ENCODE assay signal across 18 cellular contexts in the genomic region with DNA sequence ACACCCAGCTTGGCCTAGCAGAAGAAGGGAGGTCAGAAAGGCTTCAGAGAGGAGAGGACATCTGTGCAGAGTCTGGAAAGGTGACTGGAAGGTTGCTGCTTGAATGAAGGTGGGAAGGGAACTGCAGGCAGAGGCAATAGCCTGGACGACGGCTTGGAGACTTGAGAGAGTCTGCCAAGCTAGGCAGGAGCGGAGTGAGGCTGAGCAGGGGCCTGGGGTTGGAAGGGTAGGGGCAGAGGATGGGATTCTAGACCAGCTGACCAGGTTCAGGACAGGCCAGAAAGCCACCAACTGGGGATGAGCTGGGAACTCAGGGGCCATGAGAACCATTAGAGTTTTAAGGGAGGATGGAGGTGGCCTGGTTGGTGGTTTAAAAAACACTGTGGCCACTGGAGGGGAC. TPM values are rescaled to one million over a fixed set of nuclear protein-coding genes. Genes with fewer than 3 reads are reported as not detected.
DNase-seq lines count a peak whose midpoint lies in the region; ATAC-seq and TF ChIP-seq lines count a peak whose summit lies in the region.
"Had no signal": no experiment of that assay in that cellular context is flagged by ENCODE, and none has a peak within 500 bp of the region (broad histone marks: within the 10 kb centered on the region; RNA-seq: fewer than 3 reads in every experiment).

No MANE protein-coding gene starts in this region.

- TF ChIP-seq CTCF in heart right ventricle (IDR thresholded peaks at IDR 0.05) (no peak), transverse colon (IDR thresholded peaks at IDR 0.05) (no peak), OCI-LY7 (conservative IDR thresholded peaks at IDR 0.05; ENCODE audit: low read length) (no peak)
- no peak for TF ChIP-seq CTCF in CD8-positive, alpha-beta T cell (IDR thresholded peaks at IDR 0.05)

- H3K9me2 ChIP-seq in OCI-LY7 (ENCODE audit: insufficient read depth, low read length), result no peaks in the 10 kb centered on the region

- H4K20me1 ChIP-seq in OCI-LY7 (ENCODE audit: insufficient read depth, low read length), result no peaks in the 10 kb centered on the region

- peaks cover 37% of the 10 kb centered on the region for H3K4me1 Mint-ChIP-seq in CD8-positive, alpha-beta T cell (ENCODE audit: low read depth)

- DNase-seq in Right ventricle myocardium inferior (ENCODE audit: missing footprints) (peak; percentile 58), left cardiac atrium (no peak), heart right ventricle (no peak), neuronal stem cell (ENCODE audit: low spot score) (no peak), transverse colon (no peak), OCI-LY7 (ENCODE audit: low spot score) (no peak)
- no peak for DNase-seq in CD8-positive, alpha-beta T cell
- DNase-seq: activated gamma-delta T cell treated with Interleukin-2 at 50 U/mL for 16 hours; H7; MG63; natural killer cell; NCI-H187 treated with DMSO at 0.1 percent for 48 hours; NCI-H510A treated with DMSO at 0.1 percent for 48 hours; stimulated activated CD4-positive, alpha-beta T cell treated with anti-CD3 and anti-CD28 coated beads, Interleukin-4, amount 100 ng/mL, for 24 hours had no signal

- H2BK12ac ChIP-seq in neuronal stem cell (ENCODE audit: low read length), result no peak overlapping the region

- no peak for ATAC-seq in Right ventricle myocardium inferior
- ATAC-seq in left cardiac atrium, result no peak
- ATAC-seq in heart right ventricle, result peak in 3 of 8 donors; percentile 0
- no peak for ATAC-seq in GM19351 (IDR thresholded peaks at IDR 0.05; ENCODE audit: unreplicated experiment)
- ATAC-seq in CD8-positive, alpha-beta T cell, result no peak
- ATAC-seq: left lobe of liver, natural killer cell, sciatic nerve had no signal

- H3K9ac ChIP-seq in neuronal stem cell (ENCODE audit: low read depth, low read length, poor library complexity), result peak overlapping the region; percentile 17

- no peak overlapping the region for H3K4ac ChIP-seq in neuronal stem cell (ENCODE audit: low read length)

- H4K91ac ChIP-seq in neuronal stem cell (ENCODE audit: low read depth, low read length, poor library complexity), result no peak overlapping the region

- H3K4me3 Mint-ChIP-seq in CD8-positive, alpha-beta T cell, result no peak overlapping the region
- H3K4me3 Mint-ChIP-seq: natural killer cell had no signal

- H3K14ac ChIP-seq in neuronal stem cell (ENCODE audit: low read length), result no peak overlapping the region

- peak overlapping the region; percentile 72 to 99 (median 94) for H3K27ac ChIP-seq in heart right ventricle
- no peak overlapping the region for H3K27ac ChIP-seq in neuronal stem cell (replicated peaks; ENCODE audit: low read length)
- H3K27ac ChIP-seq in transverse colon, result peak overlapping the region; percentile 56 to 79 (median 78)
- no peak overlapping the region for H3K27ac ChIP-seq in CD8-positive, alpha-beta T cell (ENCODE audit: low read depth, low read length)
- no peak overlapping the region for H3K27ac ChIP-seq in OCI-LY7 (ENCODE audit: low read depth, low read length, poor library complexity, severe bottlenecking)
- H3K27ac ChIP-seq: SJSA1 had no signal

- peak overlapping the region in 9 of 10 donors; percentile 36 to 59 (median 54) for H3K4me3 ChIP-seq in heart right ventricle
- H3K4me3 ChIP-seq in neuronal stem cell (ENCODE audit: low read length in 2 of 2), result no peak overlapping the region
- H3K4me3 ChIP-seq in transverse colon, result no peak overlapping the region
- no peak overlapping the region for H3K4me3 ChIP-seq in CD8-positive, alpha-beta T cell (ENCODE audit: low read depth, low read length)
- H3K4me3 ChIP-seq in OCI-LY7 (ENCODE audit: low read depth, low read length, poor library complexity, severe bottlenecking), result no peak overlapping the region
- H3K4me3 ChIP-seq: MG63, SJSA1 had no signal

- intact Hi-C loops in Right ventricle myocardium inferior (cut with DNase I) (loop anchor here (5.0 kb wide), 1 partner anchor 68 kb away; the partner anchor contains the start of gene PDK2), left cardiac atrium (cut with DNase I) (loop anchor here in 1 of 2 donors (10.0 kb wide), 1 partner anchor 51 kb away; no protein-coding TSS in a partner anchor), heart right ventricle (cut with DNase I) (loop anchor here in 3 of 10 donors (5.0 to 10.0 kb wide), 3 partner anchors 51 to 129 kb away; no protein-coding TSS in a partner anchor), transverse colon (cut with DNase I; ENCODE audit: low total_unique reads) (no loop called here), OCI-LY7 (cut with micrococcal nuclease; ENCODE audit: unreplicated experiment) (no loop called here)
- intact Hi-C loops in CD8-positive, alpha-beta T cell (cut with DNase I, micrococcal nuclease), result no loop called here

- TF ChIP-seq POLR2A in transverse colon (IDR thresholded peaks at IDR 0.05), result no peak

- no peak overlapping the region for H3K23ac ChIP-seq in neuronal stem cell (ENCODE audit: low read depth, low read length, poor library complexity)

- H3K36me3 Mint-ChIP-seq in CD8-positive, alpha-beta T cell, result no peaks in the 10 kb centered on the region
- H3K36me3 Mint-ChIP-seq: natural killer cell had no signal

- peaks cover 0 to 16% (median 0%) of the 10 kb centered on the region in 9 donors for H3K36me3 ChIP-seq in heart right ventricle
- H3K36me3 ChIP-seq in neuronal stem cell (replicated peaks in 1 of 2; ENCODE audit: control insufficient read depth in 2 of 2, insufficient read depth in 2 of 2, low read length in 2 of 2), result no peaks in the 10 kb centered on the region
- H3K36me3 ChIP-seq in transverse colon, result no peaks in the 10 kb centered on the region
- no peaks in the 10 kb centered on the region for H3K36me3 ChIP-seq in CD8-positive, alpha-beta T cell (ENCODE audit: insufficient read depth, low read length)
- no peaks in the 10 kb centered on the region for H3K36me3 ChIP-seq in OCI-LY7 (ENCODE audit: insufficient read depth, low read length)
- H3K36me3 ChIP-seq: MG63, SJSA1 had no signal

- TF ChIP-seq EP300 in transverse colon (IDR thresholded peaks at IDR 0.05; ENCODE audit: low read depth), result no peak

- CTCF ChIA-PET in CD8-positive, alpha-beta T cell (lab: Charles Lee), result interaction anchor here (0.7 to 3.4 kb wide), 7 partner anchors 15 to 131 kb away, joined by 3 to 36 read pairs (median 3); partner anchors contain the start of gene PPP1R9B
- CTCF ChIA-PET in OCI-LY7 (lab: Charles Lee; ENCODE audit: unreplicated experiment), result no interaction called here

- H2BK5ac ChIP-seq in neuronal stem cell (ENCODE audit: low read length), result no peak overlapping the region

- no peaks in the 10 kb centered on the region for H3K27me3 ChIP-seq in heart right ventricle
- peaks cover 0 to 6% (median 0%) of the 10 kb centered on the region in 3 experiments for H3K27me3 ChIP-seq in neuronal stem cell (ENCODE audit: control insufficient read depth in 3 of 3, insufficient read depth in 3 of 3, low read depth in 1 of 3, low read length in 3 of 3)
- no peaks in the 10 kb centered on the region for H3K27me3 ChIP-seq in transverse colon
- no peaks in the 10 kb centered on the region for H3K27me3 ChIP-seq in CD8-positive, alpha-beta T cell (ENCODE audit: insufficient read depth, low read length)
- H3K27me3 ChIP-seq: MG63, SJSA1 had no signal

- H3K18ac ChIP-seq in neuronal stem cell (ENCODE audit: low read length), result no peak overlapping the region

- 54 to 61% methylated on average over 3 of the region's 3 CpGs for WGBS in heart right ventricle, 2 donors
- no CpG with 5 or more reads among the region's 3 CpGs for WGBS in neuronal stem cell (ENCODE audit: extremely low coverage in 2 of 2, insufficient read length in 2 of 2, insufficient replicate concordance in 1 of 2), 2 donors
- WGBS in transverse colon (ENCODE audit: low coverage in 1 of 2), 2 donors, result 81 to 84% methylated on average over 3 of the region's 3 CpGs

- peak overlapping the region; percentile 41 for H2BK15ac ChIP-seq in neuronal stem cell (ENCODE audit: low read length)

- no peak overlapping the region for H4K8ac ChIP-seq in neuronal stem cell (ENCODE audit: low read depth, low read length)

- H3K9me3 Mint-ChIP-seq in CD8-positive, alpha-beta T cell, result no peaks in the 10 kb centered on the region
- H3K9me3 Mint-ChIP-seq: natural killer cell had no signal

- H3K79me2 ChIP-seq in OCI-LY7 (ENCODE audit: insufficient read depth, low read depth, low read length), result no peaks in the 10 kb centered on the region

- no TSS peak for BruUV-seq in OCI-LY7 (replicated peaks; lab: Mats Ljungman, UMichigan)

- H3K9me3 ChIP-seq in heart right ventricle (no peaks in the 10 kb centered on the region), neuronal stem cell (replicated peaks in 1 of 2; ENCODE audit: control insufficient read depth in 2 of 2, insufficient read depth in 1 of 2, low read depth in 1 of 2, low read length in 2 of 2) (no peaks in the 10 kb centered on the region), transverse colon (no peaks in the 10 kb centered on the region), OCI-LY7 (ENCODE audit: low read length) (no peaks in the 10 kb centered on the region)
- no peaks in the 10 kb centered on the region for H3K9me3 ChIP-seq in CD8-positive, alpha-beta T cell (ENCODE audit: low read length)
- H3K9me3 ChIP-seq: MG63, SJSA1 had no signal

- peak overlapping the region; percentile 5 for H2AK5ac ChIP-seq in neuronal stem cell (ENCODE audit: low read depth, low read length)

- no peak overlapping the region for H3K27ac Mint-ChIP-seq in CD8-positive, alpha-beta T cell
- H3K27ac Mint-ChIP-seq: natural killer cell had no signal

- peaks cover 3% of the 10 kb centered on the region for H3K27me3 Mint-ChIP-seq in CD8-positive, alpha-beta T cell (ENCODE audit: low read depth)

- no peak overlapping the region for H2BK120ac ChIP-seq in neuronal stem cell (ENCODE audit: low read depth, low read length)

- H3K4me1 ChIP-seq in heart right ventricle (peaks cover 5 to 72% (median 25%) of the 10 kb centered on the region in 9 donors), neuronal stem cell (ENCODE audit: control insufficient read depth in 2 of 2, insufficient read depth in 1 of 2, low read depth in 1 of 2, low read length in 2 of 2) (peaks cover 9 to 11% of the 10 kb centered on the region in 2 donors), transverse colon (peaks cover 0 to 26% (median 14%) of the 10 kb centered on the region in 4 donors), OCI-LY7 (ENCODE audit: insufficient read depth, low read length, poor library complexity, severe bottlenecking) (peaks cover 40% of the 10 kb centered on the region)
- H3K4me1 ChIP-seq in CD8-positive, alpha-beta T cell (ENCODE audit: insufficient read depth, low read length), result peaks cover 40% of the 10 kb centered on the region

- POLR2A ChIA-PET in CD8-positive, alpha-beta T cell (lab: Charles Lee), result interaction anchor here (1.3 kb wide), 1 partner anchor 15 kb away, joined by 4 read pairs; the partner anchor contains the start of gene PPP1R9B
- POLR2A ChIA-PET in OCI-LY7 (lab: Charles Lee), result interaction anchor here (0.6 kb wide), 1 partner anchor 35 kb away, joined by 7 read pairs; no protein-coding TSS in a partner anchor

- no peaks in the 10 kb centered on the region for H3K79me1 ChIP-seq in neuronal stem cell (ENCODE audit: low read depth, low read length)

- in situ Hi-C loops in transverse colon (cut with MboI; ENCODE audit: low pct_ligation_motif_present in 1 of 4, low pct_unique_long_range_greater_than_20kb in 1 of 4, low sequenced_read_pairs in 3 of 4), result no loop called here

- H2AFZ ChIP-seq in neuronal stem cell (ENCODE audit: low read length) (peak overlapping the region; percentile 57), OCI-LY7 (ENCODE audit: low read length) (no peak overlapping the region)

- H3K4me2 ChIP-seq in neuronal stem cell (ENCODE audit: insufficient read depth, low read length, poor library complexity, severe bottlenecking) (no peak overlapping the region), OCI-LY7 (ENCODE audit: low read length) (no peak overlapping the region)

RNA-seq across cellular contexts. Expression of gene SGCA, which starts 0.3 kb away (rescaled TPM):
- total RNA-seq in Right ventricle myocardium inferior, result 151 TPM
- total RNA-seq in left cardiac atrium, result 100 to 1,000 TPM in 1 of 2 donors, 10 to 100 TPM in 1; 96.3 to 131 TPM
- 100 to 1,000 TPM; 136 to 204 (median 158) TPM for total RNA-seq in heart right ventricle
- 100 to 1,000 TPM; 137 to 314 TPM for polyA plus RNA-seq in heart right ventricle
- 0.57 TPM for polyA plus RNA-seq in neuronal stem cell (2013, experiment 1 of 2)
- 0.35 TPM for polyA plus RNA-seq in neuronal stem cell (2013, experiment 2 of 2)
- 10 to 100 TPM in 1 of 4 donors, 1 to 10 TPM in 3; 3.7 to 65.3 (median 7.6) TPM for total RNA-seq in transverse colon
- under 1 TPM in 1 of 2 experiments, not detected in 1; 0.25 TPM for total RNA-seq in CD8-positive, alpha-beta T cell
- 0.57 TPM in 1 of 2 replicates, not detected in the other for total RNA-seq in OCI-LY7 (2014; rRNA removed; shearing (Covaris generic))
- total RNA-seq in OCI-LY7 (2022), result 1.1 TPM in 1 of 2 replicates, not detected in the other
- total RNA-seq: natural killer cell had no signal

RNA-seq across cellular contexts. Expression of gene PPP1R9B, which starts 15.0 kb away (rescaled TPM):
- total RNA-seq in Right ventricle myocardium inferior (38.4 TPM), left cardiac atrium (10 to 100 TPM; 35.8 to 43.4 TPM), heart right ventricle (10 to 100 TPM; 17.3 to 45.4 (median 26.9) TPM), transverse colon (10 to 100 TPM; 19.0 to 29.9 (median 27.7) TPM), OCI-LY7 (2022) (73.9 and 87.0 TPM in 2 replicates)
- polyA plus RNA-seq in heart right ventricle, result 10 to 100 TPM; 22.4 to 42.7 TPM
- polyA plus RNA-seq in neuronal stem cell (2013, experiment 1 of 2), result 19.8 TPM
- 19.4 TPM for polyA plus RNA-seq in neuronal stem cell (2013, experiment 2 of 2)
- total RNA-seq in CD8-positive, alpha-beta T cell, result 10 to 100 TPM; 64.3 TPM
- 45.3 and 73.2 TPM in 2 replicates for total RNA-seq in OCI-LY7 (2014; rRNA removed; shearing (Covaris generic))

RNA-seq across cellular contexts. Expression of gene SAMD14, which starts 35.5 kb away (rescaled TPM):
- 1.7 TPM for total RNA-seq in Right ventricle myocardium inferior
- total RNA-seq in left cardiac atrium, result 1 to 10 TPM; 1.6 to 2.1 TPM
- total RNA-seq in heart right ventricle, result 1 to 10 TPM; 1.5 to 3.8 (median 1.9) TPM
- polyA plus RNA-seq in heart right ventricle, result 1 to 10 TPM; 1.9 to 3.8 TPM
- 31.6 TPM for polyA plus RNA-seq in neuronal stem cell (2013, experiment 1 of 2)
- 33.4 TPM for polyA plus RNA-seq in neuronal stem cell (2013, experiment 2 of 2)
- total RNA-seq in transverse colon, result 1 to 10 TPM in 1 of 4 donors, under 1 TPM in 2, not detected in 1; 0.14 to 1.8 (median 0.32) TPM
- total RNA-seq in CD8-positive, alpha-beta T cell, result under 1 TPM; 0.31 to 0.62 TPM
- not detected in 2 replicates for total RNA-seq in OCI-LY7 (2014; rRNA removed; shearing (Covaris generic))
- total RNA-seq in OCI-LY7 (2022), result 0.13 and 0.59 TPM in 2 replicates

RNA-seq across cellular contexts. Expression of gene COL1A1, which starts 36.0 kb away (rescaled TPM):
- 28.2 TPM for total RNA-seq in Right ventricle myocardium inferior
- total RNA-seq in left cardiac atrium, result 100 to 1,000 TPM; 106 to 151 TPM
- total RNA-seq in heart right ventricle, result 100 to 1,000 TPM in 1 of 10 donors, 10 to 100 TPM in 9; 31.7 to 455 (median 45.9) TPM
- polyA plus RNA-seq in heart right ventricle, result 10 to 100 TPM; 30.2 to 81.5 TPM
- 17.9 TPM for polyA plus RNA-seq in neuronal stem cell (2013, experiment 1 of 2)
- 18.4 TPM for polyA plus RNA-seq in neuronal stem cell (2013, experiment 2 of 2)
- 100 to 1,000 TPM in 2 of 4 donors, 10 to 100 TPM in 2; 13.0 to 210 (median 79.8) TPM for total RNA-seq in transverse colon
- total RNA-seq in CD8-positive, alpha-beta T cell, result 10 to 100 TPM; 37.2 to 43.8 TPM
- not detected in 2 replicates for total RNA-seq in OCI-LY7 (2014; rRNA removed; shearing (Covaris generic))
- not detected in 2 replicates for total RNA-seq in OCI-LY7 (2022)

Comparison
In these comparisons a context has a peak if more than half of its experiments do, and no peak if none do; other contexts are left out.
1. H3K27ac ChIP-seq: peak in heart right ventricle (10 of 10) and transverse colon (4 of 4); none in neuronal stem cell (single experiment), CD8-positive, alpha-beta T cell (single experiment) and OCI-LY7 (single experiment).
2. H3K4me3 ChIP-seq: peak in heart right ventricle (9 of 10); none in neuronal stem cell (0 of 2), transverse colon (0 of 4), CD8-positive, alpha-beta T cell (single experiment) and OCI-LY7 (single experiment).